ENCODE assay signal across 18 cellular contexts in genomic region chr17:313911-314613, GRCh38.
"Had no signal": no experiment of that assay in that cellular context is flagged by ENCODE, and none has a peak within 500 bp of the region (broad histone marks: within the 10 kb centered on the region; RNA-seq: fewer than 3 reads in every experiment).

No MANE protein-coding gene starts in this region.

- H2AFZ ChIP-seq: hepatocyte had no signal

- H3K36me3 ChIP-seq: prostate gland, suprapubic skin, vagina had no signal

- H3K27ac ChIP-seq: coronary artery, hepatocyte, pancreas, prostate gland, suprapubic skin, thyroid gland, upper lobe of right lung, vagina had no signal

- H3K4me1 ChIP-seq: pancreas, prostate gland, suprapubic skin, thyroid gland, upper lobe of right lung, vagina had no signal

- H3K4me2 ChIP-seq: hepatocyte had no signal

- DNase-seq: effector CD4-positive, alpha-beta T cell; endodermal cell; foreskin melanocyte; kidney; left cardiac atrium; mesendoderm; naive B cell; nucleus accumbens; stimulated activated naive CD8-positive, alpha-beta T cell treated with anti-CD3 and anti-CD28 coated beads, Interleukin-15, Interleukin-2, amounts not matched to agents 100 U/mL and 50 U/mL, for 24 hours; thyroid gland; upper lobe of right lung had no signal

- H3K4me3 ChIP-seq: coronary artery, hepatocyte, pancreas, prostate gland, suprapubic skin, thyroid gland, upper lobe of right lung, vagina had no signal

- H3K79me2 ChIP-seq: hepatocyte had no signal

- H3K27me3 ChIP-seq: hepatocyte, pancreas, suprapubic skin, thyroid gland, upper lobe of right lung, vagina had no signal

- H3K9me3 ChIP-seq: pancreas, prostate gland, suprapubic skin, thyroid gland, upper lobe of right lung, vagina had no signal

- H3K4me3 Mint-ChIP-seq: endodermal cell, naive B cell had no signal

- H3K27ac Mint-ChIP-seq: endodermal cell had no signal

- H3K27me3 Mint-ChIP-seq: naive B cell had no signal

- ATAC-seq: left cardiac atrium; pancreas; sciatic nerve; stimulated activated naive CD8-positive, alpha-beta T cell treated with anti-CD3 and anti-CD28 coated beads, Interleukin-15, Interleukin-2, amounts not matched to agents 100 U/mL and 50 U/mL, for 24 hours had no signal
